Comparison of ENCODE assay signal across 9 cellular contexts in the genomic region with DNA sequence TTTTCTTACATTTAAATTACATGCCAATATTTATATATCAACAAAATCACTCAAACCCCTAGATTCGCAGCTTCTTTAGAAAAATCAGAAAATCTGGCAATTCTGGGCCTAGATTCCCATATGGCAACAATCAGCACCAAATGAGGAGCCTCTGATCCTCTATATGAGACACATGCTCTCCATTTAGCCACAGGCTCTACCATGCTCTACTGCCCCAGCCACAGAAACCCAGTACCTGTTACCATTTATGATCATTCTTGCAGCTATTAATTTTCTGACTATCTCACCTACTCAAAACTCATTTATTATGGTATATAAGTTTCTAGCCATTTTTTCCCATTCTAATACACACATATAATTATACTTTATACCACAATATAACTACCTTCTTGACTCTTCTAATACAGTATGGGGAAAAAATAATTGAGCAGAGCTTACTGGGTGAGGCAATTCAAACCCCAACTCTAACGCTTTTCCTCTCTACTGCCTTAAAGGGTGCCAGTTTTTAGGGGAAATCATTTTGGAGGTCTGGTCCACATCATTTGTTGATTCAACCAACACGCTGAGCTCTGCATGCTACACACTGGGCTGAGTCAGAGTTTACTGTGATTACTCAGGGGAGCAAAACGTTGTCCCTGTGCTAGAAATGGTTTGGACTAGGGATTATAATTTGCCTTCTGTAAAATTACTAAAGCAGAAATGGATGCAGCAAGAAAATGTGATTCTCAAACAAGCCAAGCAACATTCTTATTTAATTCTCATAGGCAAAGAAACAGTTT. TPM values are rescaled to one million over a fixed set of nuclear protein-coding genes. Genes with fewer than 3 reads are reported as not detected.
DNase-seq lines count a peak whose midpoint lies in the region; TF ChIP-seq lines count a peak whose summit lies in the region.
"Had no signal": no experiment of that assay in that cellular context is flagged by ENCODE, and none has a peak within 500 bp of the region (broad histone marks: within the 10 kb centered on the region; RNA-seq: fewer than 3 reads in every experiment).

No MANE protein-coding gene starts in this region.

- H3K27ac Mint-ChIP-seq in H9: peak overlapping the region in 2 of 3 experiments; percentile 25 to 35; a peak in 2 of 7 replicates
- no peak overlapping the region for H3K27ac Mint-ChIP-seq in activated T-cell treated with anti-CD3 and anti-CD28 coated beads, Interleukin-2, amount 50 U/mL, for 24 hours
- H3K27ac Mint-ChIP-seq: activated CD4-positive, alpha-beta T cell treated with anti-CD3 and anti-CD28 coated beads for 36 hours had no signal

- H3K27ac ChIP-seq in H9 (ENCODE audit: insufficient read length, low read depth, low read length) (no peak overlapping the region), ascending aorta (peak overlapping the region; percentile 61 to 95), hepatocyte (peak overlapping the region; percentile 81), tibial nerve (peak overlapping the region in 3 of 4 donors; percentile 57 to 75 (median 65))

- H2AK5ac ChIP-seq in H9 (ENCODE audit: insufficient read length, low read length): no peak overlapping the region

- no peak overlapping the region for H3T11ph ChIP-seq in H9 (ENCODE audit: low read length)

- no peaks in the 10 kb centered on the region for H3K23me2 ChIP-seq in H9 (ENCODE audit: insufficient read length, low read depth, low read length, poor library complexity, severe bottlenecking)

- H4K20me1 ChIP-seq in H9 (ENCODE audit: control insufficient read depth, insufficient read depth, insufficient read length) (no peaks in the 10 kb centered on the region), hepatocyte (ENCODE audit: insufficient read depth, poor library complexity, severe bottlenecking) (no peaks in the 10 kb centered on the region)

- intact Hi-C loops in ascending aorta (cut with DNase I): no loop called here

- no peak overlapping the region for H3K14ac ChIP-seq in H9 (ENCODE audit: insufficient read depth, low read length)

- H3K4me2 ChIP-seq in H9 (ENCODE audit: insufficient read depth, insufficient read length, low read length): no peak overlapping the region
- H3K4me2 ChIP-seq in hepatocyte: no peak overlapping the region

- no peak overlapping the region for H2BK12ac ChIP-seq in H9 (ENCODE audit: insufficient read length, low read depth, low read length)

- H3K56ac ChIP-seq in H9 (ENCODE audit: insufficient read length, low read depth, low read length): no peak overlapping the region

- H3K36me3 ChIP-seq in ascending aorta (no peaks in the 10 kb centered on the region), hepatocyte (replicated peaks; ENCODE audit: insufficient read depth, low read depth) (no peaks in the 10 kb centered on the region), tibial nerve (no peaks in the 10 kb centered on the region)

- no peak overlapping the region for H2BK15ac ChIP-seq in H9 (ENCODE audit: low read depth, low read length)

- no peak for TF ChIP-seq POLR2A in tibial nerve (IDR thresholded peaks at IDR 0.05)

- WGBS in H9 (ENCODE audit: extremely low coverage, insufficient read length, low lambda C conversion rate): 100% methylated on average over 1 of the region's 4 CpGs
- 56% methylated on average over 4 of the region's 4 CpGs for WGBS in hepatocyte (ENCODE audit: low lambda C conversion rate, missing lambda C conversion rate)
- WGBS in tibial nerve, 2 donors: 69 to 70% methylated on average over 4 of the region's 4 CpGs

- no peak for DNase-seq in H9
- no peak for DNase-seq in ascending aorta (ENCODE audit: low spot score in 2 of 2)
- DNase-seq in hepatocyte (ENCODE audit: low spot score): no peak
- no peak for DNase-seq in tibial nerve (ENCODE audit: low spot score in 2 of 2)
- DNase-seq in NCI-H1105 treated with DMSO at 0.1 percent for 48 hours (lab: John Stamatoyannopoulos, UW): no peak
- no peak for DNase-seq in NCI-H446 treated with DMSO at 0.1 percent for 48 hours (lab: John Stamatoyannopoulos, UW)
- no peak for DNase-seq in activated T-cell treated with anti-CD3 and anti-CD28 coated beads, Interleukin-2, amount 50 U/mL, for 24 hours
- no peak for DNase-seq in nucleus accumbens (lab: John Stamatoyannopoulos, UW)
- DNase-seq: activated CD4-positive, alpha-beta T cell treated with anti-CD3 and anti-CD28 coated beads for 36 hours had no signal

- H4K5ac ChIP-seq in H9 (ENCODE audit: insufficient read length, low read depth, low read length): no peak overlapping the region

- H4K91ac ChIP-seq in H9 (ENCODE audit: insufficient read length, low read depth, low read length): no peak overlapping the region

- no peak overlapping the region for H3K9ac ChIP-seq in H9 (ENCODE audit: extremely low read depth, insufficient read length, low read length)

- H2AFZ ChIP-seq in H9 (ENCODE audit: low read length): no peak overlapping the region
- H2AFZ ChIP-seq in hepatocyte: no peak overlapping the region

- peaks cover 26% of the 10 kb centered on the region; the same call in 1 of the 2 replicates for H3K79me2 ChIP-seq in H9 (ENCODE audit: insufficient read depth, low read length)
- H3K79me2 ChIP-seq in hepatocyte: peaks cover 90% of the 10 kb centered on the region

- no peaks in the 10 kb centered on the region for H3K27me3 ChIP-seq in H9 (ENCODE audit: insufficient read depth, low read length)
- H3K27me3 ChIP-seq in ascending aorta: no peaks in the 10 kb centered on the region
- no peaks in the 10 kb centered on the region for H3K27me3 ChIP-seq in hepatocyte
- H3K27me3 ChIP-seq in tibial nerve: no peaks in the 10 kb centered on the region

- H4K8ac ChIP-seq in H9 (replicated peaks; ENCODE audit: insufficient read length, low read depth, low read length): no peak overlapping the region

- TF ChIP-seq CTCF in H9 (conservative IDR thresholded peaks at IDR 0.05): no peak
- TF ChIP-seq CTCF in ascending aorta (IDR thresholded peaks at IDR 0.05): no peak
- TF ChIP-seq CTCF in hepatocyte (IDR thresholded peaks at IDR 0.05; ENCODE audit: poor library complexity): no peak
- TF ChIP-seq CTCF in tibial nerve (IDR thresholded peaks at IDR 0.05): no peak

- no peaks in the 10 kb centered on the region for H3K9me3 Mint-ChIP-seq in H9
- no peaks in the 10 kb centered on the region for H3K9me3 Mint-ChIP-seq in activated T-cell treated with anti-CD3 and anti-CD28 coated beads, Interleukin-2, amount 50 U/mL, for 24 hours

- no peak overlapping the region for H3K4ac ChIP-seq in H9 (ENCODE audit: low read depth, low read length)

- H3K4me1 ChIP-seq in H9 (ENCODE audit: insufficient read depth, low read length) (peaks cover 7% of the 10 kb centered on the region; the same call in 1 of the 2 replicates), ascending aorta (peaks cover 14 to 61% of the 10 kb centered on the region in 2 donors), hepatocyte (ENCODE audit: insufficient read depth) (peaks cover 53% of the 10 kb centered on the region), tibial nerve (peaks cover 0 to 34% (median 20%) of the 10 kb centered on the region in 4 donors)

- TF ChIP-seq EP300 in tibial nerve (IDR thresholded peaks at IDR 0.05): no peak

- H3K4me3 ChIP-seq in ascending aorta: no peak overlapping the region
- H3K4me3 ChIP-seq in hepatocyte: no peak overlapping the region
- no peak overlapping the region for H3K4me3 ChIP-seq in tibial nerve

- peaks cover 0 to 8% (median 6%) of the 10 kb centered on the region in 3 experiments; a peak in 2 of 7 replicates for H3K36me3 Mint-ChIP-seq in H9 (ENCODE audit: insufficient read depth in 1 of 3, low read depth in 3 of 3)
- no peaks in the 10 kb centered on the region for H3K36me3 Mint-ChIP-seq in activated T-cell treated with anti-CD3 and anti-CD28 coated beads, Interleukin-2, amount 50 U/mL, for 24 hours (ENCODE audit: low read depth)

- no peak overlapping the region for H2BK120ac ChIP-seq in H9 (ENCODE audit: low read depth, low read length, poor library complexity, severe bottlenecking)

- peaks cover 4% of the 10 kb centered on the region for H3K79me1 ChIP-seq in H9 (ENCODE audit: insufficient read depth, low read depth, low read length, poor library complexity, severe bottlenecking)

- no peaks in the 10 kb centered on the region for H3K27me3 Mint-ChIP-seq in H9 (ENCODE audit: low read depth)
- peaks cover 3% of the 10 kb centered on the region for H3K27me3 Mint-ChIP-seq in activated T-cell treated with anti-CD3 and anti-CD28 coated beads, Interleukin-2, amount 50 U/mL, for 24 hours
- H3K27me3 Mint-ChIP-seq: activated CD4-positive, alpha-beta T cell treated with anti-CD3 and anti-CD28 coated beads for 36 hours had no signal

- peaks cover 52 to 56% of the 10 kb centered on the region in 2 experiments for H3K4me1 Mint-ChIP-seq in H9
- no peaks in the 10 kb centered on the region for H3K4me1 Mint-ChIP-seq in activated T-cell treated with anti-CD3 and anti-CD28 coated beads, Interleukin-2, amount 50 U/mL, for 24 hours (ENCODE audit: low read depth)
- H3K4me1 Mint-ChIP-seq: activated CD4-positive, alpha-beta T cell treated with anti-CD3 and anti-CD28 coated beads for 36 hours had no signal

- H3K18ac ChIP-seq in H9 (ENCODE audit: insufficient read length, low read depth, low read length): no peak overlapping the region

- no peak overlapping the region for H2BK20ac ChIP-seq in H9 (ENCODE audit: low read depth, low read length, poor library complexity, severe bottlenecking)

- H3K9me2 ChIP-seq in hepatocyte (replicated peaks; ENCODE audit: insufficient read depth): no peaks in the 10 kb centered on the region

- no peak overlapping the region for H2BK5ac ChIP-seq in H9 (ENCODE audit: insufficient read length, low read length)

- no peak overlapping the region for H3K4me3 Mint-ChIP-seq in H9
- no peak overlapping the region for H3K4me3 Mint-ChIP-seq in activated T-cell treated with anti-CD3 and anti-CD28 coated beads, Interleukin-2, amount 50 U/mL, for 24 hours
- H3K4me3 Mint-ChIP-seq: activated CD4-positive, alpha-beta T cell treated with anti-CD3 and anti-CD28 coated beads for 36 hours had no signal

- H3K23ac ChIP-seq in H9 (ENCODE audit: insufficient read length, low read depth, low read length): no peak overlapping the region

- no peaks in the 10 kb centered on the region for H3K9me3 ChIP-seq in H9 (ENCODE audit: control insufficient read depth, low read depth, low read length)
- H3K9me3 ChIP-seq in ascending aorta: no peaks in the 10 kb centered on the region
- no peaks in the 10 kb centered on the region for H3K9me3 ChIP-seq in hepatocyte (ENCODE audit: low read depth)
- H3K9me3 ChIP-seq in tibial nerve: no peaks in the 10 kb centered on the region

RNA-seq across cellular contexts. Expression of a gene that starts 11.6 kb away (rescaled TPM):
- total RNA-seq in H9 (2021) (115 and 123 TPM in 2 replicates), ascending aorta (191 TPM), hepatocyte (58.2 and 61.0 TPM in 2 replicates), tibial nerve (100 to 1,000 TPM; 113 to 150 (median 128) TPM)
- polyA plus RNA-seq in hepatocyte: 176 TPM in 2 replicates
